Comparison of ENCODE assay signal across 8 cellular contexts in the genomic region with DNA sequence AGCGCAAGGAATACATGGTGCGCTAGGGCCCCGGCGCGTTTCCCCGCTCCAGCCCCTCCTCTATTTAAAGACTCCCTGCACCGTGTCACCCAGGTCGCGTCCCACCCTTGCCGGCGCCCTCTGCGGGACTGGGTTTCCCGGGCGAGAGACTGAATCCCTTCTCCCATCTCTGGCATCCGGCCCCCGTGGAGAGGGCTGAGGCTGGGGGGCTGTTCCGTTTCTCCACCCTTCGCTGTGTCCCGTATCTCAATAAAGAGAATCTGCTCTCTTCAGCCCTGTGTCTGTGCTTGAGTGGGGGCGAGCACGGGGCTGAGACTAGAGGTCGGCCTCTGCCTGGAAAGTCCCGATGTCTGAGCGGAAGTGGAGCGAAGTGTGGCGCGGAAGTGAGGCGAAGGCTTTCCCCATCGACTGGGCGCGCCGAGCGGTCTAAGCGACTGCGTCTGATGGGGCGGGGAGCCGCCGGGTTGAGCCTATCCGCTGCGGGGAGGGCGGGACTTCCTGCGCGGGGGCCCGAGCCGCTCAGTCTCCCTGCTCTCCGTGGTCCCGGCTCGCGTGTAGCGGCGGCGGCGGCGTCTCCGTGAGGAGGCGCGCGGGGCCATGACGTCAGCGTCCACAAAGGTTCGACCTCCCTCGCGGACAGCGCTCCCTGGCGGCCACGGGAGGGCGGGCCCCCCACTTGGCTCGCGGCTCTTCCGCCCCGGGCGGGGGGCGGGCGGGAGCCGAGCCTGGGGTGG. TPM values are rescaled to one million over a fixed set of nuclear protein-coding genes. Genes with fewer than 3 reads are reported as not detected.
DNase-seq lines count a peak whose midpoint lies in the region; ATAC-seq lines count a peak whose summit lies in the region.

No MANE protein-coding gene starts in this region.

- H3K4me1 ChIP-seq in CD8-positive, alpha-beta memory T cell (ENCODE audit: insufficient read depth, low read length), result peaks cover 66% of the 10 kb centered on the region

- POLR2A ChIA-PET in CD8-positive, alpha-beta memory T cell (lab: Charles Lee), result interaction anchor here (0.5 to 1.2 kb wide), 6 partner anchors 9 to 363 kb away, joined by 3 to 8 read pairs (median 6); a partner anchor contains a TSS
- POLR2A ChIA-PET in activated CD4-positive, alpha-beta memory T cell treated with anti-CD3 and anti-CD28 coated beads, Interleukin-2, amount 10 ng/mL, durations not matched to agents 7 days and 5 days (lab: Charles Lee), result interaction anchor here (0.9 to 3.2 kb wide), 11 partner anchors 10 to 471 kb away, joined by 3 to 54 read pairs (median 5); a partner anchor contains a TSS

- H3K27me3 ChIP-seq in CD8-positive, alpha-beta memory T cell (ENCODE audit: insufficient read depth, low read length, poor library complexity, severe bottlenecking), result no peaks in the 10 kb centered on the region

- no peaks in the 10 kb centered on the region for H3K9me3 Mint-ChIP-seq in CD8-positive, alpha-beta memory T cell
- no peaks in the 10 kb centered on the region for H3K9me3 Mint-ChIP-seq in activated CD4-positive, alpha-beta memory T cell treated with anti-CD3 and anti-CD28 coated beads, Interleukin-2, amount 10 ng/mL, durations not matched to agents 7 days and 5 days

- peaks cover 70 to 83% (median 75%) of the 10 kb centered on the region in 3 donors for H3K4me1 Mint-ChIP-seq in CD8-positive, alpha-beta memory T cell
- peaks cover 64% of the 10 kb centered on the region for H3K4me1 Mint-ChIP-seq in activated CD4-positive, alpha-beta memory T cell treated with anti-CD3 and anti-CD28 coated beads, Interleukin-2, amount 10 ng/mL, durations not matched to agents 7 days and 5 days

- H3K36me3 Mint-ChIP-seq in CD8-positive, alpha-beta memory T cell, result peaks cover 0 to 50% (median 3%) of the 10 kb centered on the region in 3 donors
- peaks cover 59% of the 10 kb centered on the region for H3K36me3 Mint-ChIP-seq in activated CD4-positive, alpha-beta memory T cell treated with anti-CD3 and anti-CD28 coated beads, Interleukin-2, amount 10 ng/mL, durations not matched to agents 7 days and 5 days (ENCODE audit: low read depth)

- H3K27ac Mint-ChIP-seq in CD8-positive, alpha-beta memory T cell, result peak overlapping the region; percentile 99 to 100 (median 100)
- H3K27ac Mint-ChIP-seq in activated CD4-positive, alpha-beta memory T cell treated with anti-CD3 and anti-CD28 coated beads, Interleukin-2, amount 10 ng/mL, durations not matched to agents 7 days and 5 days, result peak overlapping the region; percentile 97

- no peaks in the 10 kb centered on the region for H3K9me3 ChIP-seq in CD8-positive, alpha-beta memory T cell (ENCODE audit: low read length)

- DNase-seq in CD8-positive, alpha-beta memory T cell, result peak; percentile 97 to 99 (median 97)
- DNase-seq in NCI-H82 (lab: John Stamatoyannopoulos, UW) (peak; percentile 99), ecto neural progenitor cell (ENCODE audit: low spot score) (peak; percentile 99), lung microvascular endothelial cell (ENCODE audit: low read depth in 2 of 2) (peak; percentile 99)
- peak; percentile 99 for DNase-seq in activated CD4-positive, alpha-beta memory T cell treated with anti-CD3 and anti-CD28 coated beads, Interleukin-2, amount 10 ng/mL, durations not matched to agents 7 days and 5 days
- DNase-seq in stimulated activated CD4-positive, alpha-beta T cell treated with anti-CD3 and anti-CD28 coated beads, TNF-alpha, amount 100 ng/mL, for 4 hours (ENCODE audit: low read depth in 3 of 3), result peak; percentile 91 to 95 (median 94)

- H3K4me3 ChIP-seq in CD8-positive, alpha-beta memory T cell (ENCODE audit: low read length), result peak overlapping the region; percentile 91

- H3K4me3 Mint-ChIP-seq in CD8-positive, alpha-beta memory T cell, result peak overlapping the region; percentile 93 to 98 (median 98)
- H3K4me3 Mint-ChIP-seq in activated CD4-positive, alpha-beta memory T cell treated with anti-CD3 and anti-CD28 coated beads, Interleukin-2, amount 10 ng/mL, durations not matched to agents 7 days and 5 days, result peak overlapping the region; percentile 98

- H3K27me3 Mint-ChIP-seq in CD8-positive, alpha-beta memory T cell, result peaks cover 0 to 1% of the 10 kb centered on the region in 2 donors
- no peaks in the 10 kb centered on the region for H3K27me3 Mint-ChIP-seq in activated CD4-positive, alpha-beta memory T cell treated with anti-CD3 and anti-CD28 coated beads, Interleukin-2, amount 10 ng/mL, durations not matched to agents 7 days and 5 days

- H3K27ac ChIP-seq in CD8-positive, alpha-beta memory T cell (ENCODE audit: low read depth, low read length), result peak overlapping the region; percentile 100

- no peaks in the 10 kb centered on the region for H3K36me3 ChIP-seq in CD8-positive, alpha-beta memory T cell (ENCODE audit: insufficient read depth, low read length)

- ATAC-seq in GM19438 (IDR thresholded peaks at IDR 0.05; ENCODE audit: low read depth, unreplicated experiment), result peak; percentile 71
- ATAC-seq in HG03571 (IDR thresholded peaks at IDR 0.05; ENCODE audit: unreplicated experiment), result peak; percentile 77

- CTCF ChIA-PET in CD8-positive, alpha-beta memory T cell (lab: Charles Lee), result interaction anchor here (1.0 to 2.2 kb wide), 3 partner anchors 10 to 100 kb away, joined by 3 to 8 read pairs (median 5); no protein-coding TSS in a partner anchor
- CTCF ChIA-PET in activated CD4-positive, alpha-beta memory T cell treated with anti-CD3 and anti-CD28 coated beads, Interleukin-2, amount 10 ng/mL, durations not matched to agents 7 days and 5 days (lab: Charles Lee), result interaction anchor here (1.0 to 1.8 kb wide), 3 partner anchors 10 to 104 kb away, joined by 4 to 9 read pairs (median 8); a partner anchor contains a TSS

RNA-seq across cellular contexts. Expression of a gene that starts 2.0 kb away (rescaled TPM):
- 100 to 1,000 TPM; 160 to 169 TPM for total RNA-seq in CD8-positive, alpha-beta memory T cell
- polyA plus RNA-seq in CD8-positive, alpha-beta memory T cell, result 795 TPM
- total RNA-seq in activated CD4-positive, alpha-beta memory T cell treated with anti-CD3 and anti-CD28 coated beads, Interleukin-2, amount 10 ng/mL, durations not matched to agents 7 days and 5 days, result 100 to 1,000 TPM; 187 to 194 TPM
- 34.2 and 60.7 TPM in 2 replicates for total RNA-seq in lung microvascular endothelial cell

RNA-seq across cellular contexts. Expression of a gene that starts 8.4 kb away (rescaled TPM):
- total RNA-seq in CD8-positive, alpha-beta memory T cell, result under 1 TPM; 0.24 to 0.59 TPM
- 0.09 TPM for polyA plus RNA-seq in CD8-positive, alpha-beta memory T cell
- total RNA-seq in activated CD4-positive, alpha-beta memory T cell treated with anti-CD3 and anti-CD28 coated beads, Interleukin-2, amount 10 ng/mL, durations not matched to agents 7 days and 5 days, result under 1 TPM; 0.80 to 0.88 TPM
- 54.5 and 59.9 TPM in 2 replicates for total RNA-seq in lung microvascular endothelial cell

RNA-seq across cellular contexts. Expression of a gene that starts 18.6 kb away (rescaled TPM):
- not detected for total RNA-seq in CD8-positive, alpha-beta memory T cell
- 0.47 TPM for polyA plus RNA-seq in CD8-positive, alpha-beta memory T cell
- not detected for total RNA-seq in activated CD4-positive, alpha-beta memory T cell treated with anti-CD3 and anti-CD28 coated beads, Interleukin-2, amount 10 ng/mL, durations not matched to agents 7 days and 5 days
- not detected in 2 replicates for total RNA-seq in lung microvascular endothelial cell

RNA-seq across cellular contexts. Expression of a gene that starts 21.4 kb away (rescaled TPM):
- total RNA-seq in CD8-positive, alpha-beta memory T cell, result 1 to 10 TPM; 7.7 to 8.1 TPM
- polyA plus RNA-seq in CD8-positive, alpha-beta memory T cell, result 1.4 TPM
- total RNA-seq in activated CD4-positive, alpha-beta memory T cell treated with anti-CD3 and anti-CD28 coated beads, Interleukin-2, amount 10 ng/mL, durations not matched to agents 7 days and 5 days, result 10 to 100 TPM; 26.8 to 28.9 TPM
- 1.3 and 2.4 TPM in 2 replicates for total RNA-seq in lung microvascular endothelial cell

RNA-seq across cellular contexts. Expression of a gene that starts 29.5 kb away (rescaled TPM):
- total RNA-seq in CD8-positive, alpha-beta memory T cell, result 1 to 10 TPM; 1.3 to 1.8 TPM
- polyA plus RNA-seq in CD8-positive, alpha-beta memory T cell, result 1.6 TPM
- total RNA-seq in activated CD4-positive, alpha-beta memory T cell treated with anti-CD3 and anti-CD28 coated beads, Interleukin-2, amount 10 ng/mL, durations not matched to agents 7 days and 5 days, result under 1 TPM; 0.35 to 0.73 TPM
- 0.22 and 1.2 TPM in 2 replicates for total RNA-seq in lung microvascular endothelial cell

Comparison
In these comparisons a context has a peak if more than half of its experiments do, and no peak if none do; other contexts are left out.
1. Peak in every context shown above with its lines: DNase-seq, ATAC-seq, H3K4me3 ChIP-seq and H3K27ac ChIP-seq.
2. RNA of a gene that starts 8.4 kb away (total RNA-seq): 54.5 to 59.9 TPM in lung microvascular endothelial cell; 0.80 to 0.88 TPM in activated CD4-positive, alpha-beta memory T cell treated with anti-CD3 and anti-CD28 coated beads, Interleukin-2, amount 10 ng/mL, durations not matched to agents 7 days and 5 days and 0.24 to 0.59 TPM in CD8-positive, alpha-beta memory T cell; every median in the first group is over 10 times any median in the second.